Comparison of ENCODE assay signal across 8 cellular contexts in the genomic region with DNA sequence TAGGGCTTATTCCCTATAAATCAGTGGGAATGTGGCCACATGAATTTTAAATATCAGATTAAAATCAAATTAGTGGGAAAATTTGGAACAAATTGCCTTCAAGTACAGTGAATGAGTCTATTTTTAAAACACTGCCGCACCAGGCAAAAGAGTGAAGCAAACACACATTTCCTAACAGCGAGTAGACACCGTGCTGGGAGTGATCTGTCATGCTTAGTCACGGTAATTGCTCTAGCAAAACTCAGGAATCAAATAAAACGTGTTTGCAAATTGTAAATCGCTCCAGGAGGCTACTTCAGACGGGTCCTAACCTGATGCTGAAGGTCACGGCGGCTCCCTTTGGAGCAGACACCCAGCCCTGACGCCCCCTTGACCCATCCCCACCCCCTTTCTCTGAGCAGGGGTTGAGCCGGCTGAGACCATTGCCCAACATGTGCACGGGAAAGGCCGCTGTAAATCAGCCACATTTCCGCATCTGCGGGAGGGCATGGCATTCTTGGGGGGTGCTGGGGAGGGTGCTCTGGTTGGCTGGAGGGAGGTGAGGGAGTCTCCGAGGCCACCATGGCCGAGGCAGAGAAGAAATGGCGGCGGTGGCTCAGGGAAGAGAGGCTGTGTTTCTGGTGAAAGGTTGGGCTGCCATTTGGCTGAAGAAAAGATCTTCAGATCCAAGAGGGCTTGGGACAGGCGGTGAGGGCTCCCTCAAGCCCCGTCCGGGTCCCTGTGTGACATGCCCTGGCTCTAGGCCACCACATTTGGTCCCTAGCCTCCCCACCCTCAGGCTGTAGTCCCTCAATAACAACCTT. TPM values are rescaled to one million over a fixed set of nuclear protein-coding genes. Genes with fewer than 3 reads are reported as not detected.
DNase-seq lines count a peak whose midpoint lies in the region; ATAC-seq, FAIRE-seq and TF ChIP-seq lines count a peak whose summit lies in the region.

No MANE protein-coding gene starts in this region.

- H3K79me2 ChIP-seq in ACC112 (ENCODE audit: control insufficient read depth, insufficient read depth, low read length, unreplicated experiment) (no peaks in the 10 kb centered on the region), HepG2 (ENCODE audit: insufficient read depth, low read length) (no peaks in the 10 kb centered on the region), neural progenitor cell (ENCODE audit: low read depth) (no peaks in the 10 kb centered on the region)

- peak; percentile 60 for DNase-seq in HT1080 (ENCODE audit: low read depth)
- peak; percentile 40 for DNase-seq in UCSD-AML1 (lab: John Stamatoyannopoulos, UW; ENCODE audit: unreplicated experiment)
- peak; percentile 93 for DNase-seq in HepG2 (ENCODE audit: low spot score)
- DNase-seq in CD8-positive, alpha-beta memory T cell: no peak
- no peak for DNase-seq in cortex of kidney (lab: John Stamatoyannopoulos, UW)
- no peak for DNase-seq in NCI-H1105 (lab: John Stamatoyannopoulos, UW)
- no peak for DNase-seq in neural progenitor cell (ENCODE audit: low spot score)

- POLR2A ChIA-PET in HepG2 (lab: Yijun Ruan, JAX): interaction anchor here (1.1 to 15.1 kb wide), 8 partner anchors 7 to 110 kb away, joined by 3 to 380 read pairs (median 14); a partner anchor contains a TSS
- POLR2A ChIA-PET in CD8-positive, alpha-beta memory T cell (lab: Charles Lee): no interaction called here

- H3F3A ChIP-seq in neural progenitor cell (ENCODE audit: low read depth): no peaks in the 10 kb centered on the region

- H3K9me3 ChIP-seq in HepG2 (ENCODE audit: low read length) (peaks cover 4% of the 10 kb centered on the region; the same call in 1 of the 2 replicates), neural progenitor cell (ENCODE audit: low read depth) (no peaks in the 10 kb centered on the region)
- no peaks in the 10 kb centered on the region for H3K9me3 ChIP-seq in CD8-positive, alpha-beta memory T cell (ENCODE audit: low read length)

- H3K4me2 ChIP-seq in HepG2 (ENCODE audit: low read depth, low read length) (peak overlapping the region; percentile 99), neural progenitor cell (no peak overlapping the region)

- TF ChIP-seq CTCF in HepG2 (CRISPR knock-in tag; IDR thresholded peaks at IDR 0.05) (no peak; the same call in 1 of the 2 replicates), neural progenitor cell (IDR thresholded peaks at IDR 0.05) (no peak)

- H3K27ac ChIP-seq in ACC112 (ENCODE audit: low read depth, low read length) (peak overlapping the region; percentile 30; the same call in 1 of the 2 replicates), HepG2 (ENCODE audit: extremely low read length, insufficient read depth, low read length) (peak overlapping the region; percentile 91), neural progenitor cell (no peak overlapping the region)
- H3K27ac ChIP-seq in CD8-positive, alpha-beta memory T cell (ENCODE audit: low read depth, low read length): no peak overlapping the region

- BruUV-seq in HepG2 (replicated peaks; lab: Mats Ljungman, UMichigan): TSS peak; percentile 92

- H3K4me1 ChIP-seq in ACC112 (ENCODE audit: control insufficient read depth, insufficient read depth, low read length, unreplicated experiment) (peaks cover 10% of the 10 kb centered on the region), HepG2 (ENCODE audit: insufficient read depth, low read length) (peaks cover 95% of the 10 kb centered on the region), neural progenitor cell (peaks cover 7% of the 10 kb centered on the region)
- H3K4me1 ChIP-seq in CD8-positive, alpha-beta memory T cell (ENCODE audit: insufficient read depth, low read length): no peaks in the 10 kb centered on the region

- intact Hi-C loops in HepG2 (cut with micrococcal nuclease; ENCODE audit: unreplicated experiment): loop anchor here (2.0 kb wide), 2 partner anchors 15 to 45 kb away; no protein-coding TSS in a partner anchor

- H3K4me3 ChIP-seq in ACC112 (ENCODE audit: low read depth, low read length) (no peak overlapping the region), HepG2 (replicated peaks in 1 of 3; ENCODE audit: insufficient read depth in 1 of 3, low read depth in 2 of 3, low read length in 3 of 3) (peak overlapping the region; percentile 39 to 69 (median 41); a peak in 5 of 6 replicates), neural progenitor cell (no peak overlapping the region)
- H3K4me3 ChIP-seq in CD8-positive, alpha-beta memory T cell (ENCODE audit: low read length): no peak overlapping the region

- no peaks in the 10 kb centered on the region for H4K20me1 ChIP-seq in HepG2 (ENCODE audit: insufficient read depth, low read length)
- no peaks in the 10 kb centered on the region for H4K20me1 ChIP-seq in neural progenitor cell (ENCODE audit: low read depth)

- TF ChIP-seq RAD21 in HepG2 (CRISPR knock-in tag; IDR thresholded peaks at IDR 0.05): no peak

- peak; percentile 59 for ATAC-seq in HepG2

- TF ChIP-seq EP300 in HepG2 (IDR thresholded peaks at IDR 0.05; ENCODE audit: low read depth in 2 of 2, low read length in 2 of 2) (peak in 1 of 2 experiments; percentile 88; a peak in 2 of 4 replicates), HepG2 (CRISPR knock-in tag; IDR thresholded peaks at IDR 0.05; ENCODE audit: borderline replicate concordance) (peak; percentile 87)

- H3K36me3 Mint-ChIP-seq in CD8-positive, alpha-beta memory T cell: peaks cover 0 to 10% (median 5%) of the 10 kb centered on the region in 3 donors
- H3K36me3 Mint-ChIP-seq in neural progenitor cell: no peaks in the 10 kb centered on the region

- H2AFZ ChIP-seq in ACC112 (ENCODE audit: low read length, unreplicated experiment) (no peak overlapping the region), HepG2 (ENCODE audit: low read length) (peak overlapping the region; percentile 47), neural progenitor cell (replicated peaks) (no peak overlapping the region)

- H3K27ac Mint-ChIP-seq in CD8-positive, alpha-beta memory T cell: no peak overlapping the region
- H3K27ac Mint-ChIP-seq in neural progenitor cell: no peak overlapping the region

- in situ Hi-C loops in HepG2 (cut with HindIII; ENCODE audit: extremely low pct_ligation_motif_present, low pct_unique_long_range_greater_than_20kb): no loop called here

- no peak overlapping the region for H3K4me3 Mint-ChIP-seq in CD8-positive, alpha-beta memory T cell
- no peak overlapping the region for H3K4me3 Mint-ChIP-seq in neural progenitor cell

- H3K27me3 ChIP-seq in ACC112 (ENCODE audit: insufficient read depth, low read length) (no peaks in the 10 kb centered on the region; the same call in 1 of the 2 replicates), HepG2 (ENCODE audit: control insufficient read depth in 1 of 2, insufficient read depth in 2 of 2, low read length in 2 of 2) (no peaks in the 10 kb centered on the region), neural progenitor cell (peaks cover under 1% of the 10 kb centered on the region)
- H3K27me3 ChIP-seq in CD8-positive, alpha-beta memory T cell (ENCODE audit: insufficient read depth, low read length, poor library complexity, severe bottlenecking): peaks cover 14% of the 10 kb centered on the region

- under 1% methylated on average over 14 of the region's 22 CpGs for WGBS in HepG2 (ENCODE audit: low lambda C conversion rate)

- peaks cover 17 to 31% of the 10 kb centered on the region in 2 donors for H3K27me3 Mint-ChIP-seq in CD8-positive, alpha-beta memory T cell
- H3K27me3 Mint-ChIP-seq in neural progenitor cell (ENCODE audit: insufficient read depth, low read depth): peaks cover 20% of the 10 kb centered on the region

- peak; percentile 96 for FAIRE-seq in HepG2 (lab: Jason Lieb, UNC)

- no peaks in the 10 kb centered on the region for H3K4me1 Mint-ChIP-seq in CD8-positive, alpha-beta memory T cell
- peaks cover 10% of the 10 kb centered on the region for H3K4me1 Mint-ChIP-seq in neural progenitor cell

- H3K9me3 Mint-ChIP-seq in CD8-positive, alpha-beta memory T cell: peaks cover 7 to 18% (median 12%) of the 10 kb centered on the region in 5 donors
- peaks cover 9% of the 10 kb centered on the region for H3K9me3 Mint-ChIP-seq in neural progenitor cell

- H3K9ac ChIP-seq in HepG2 (ENCODE audit: insufficient read depth, low read depth, low read length): peak overlapping the region; percentile 79
- H3K9ac ChIP-seq in neural progenitor cell: no peak overlapping the region

- CTCF ChIA-PET in HepG2 (lab: Yijun Ruan, JAX; ENCODE audit: low intra/inter-chr PET ratio, low total read pairs): interaction anchor here (1.1 kb wide), 1 partner anchor 113 kb away, joined by 3 read pairs; no protein-coding TSS in a partner anchor
- CTCF ChIA-PET in CD8-positive, alpha-beta memory T cell (lab: Charles Lee): no interaction called here

- H3K36me3 ChIP-seq in ACC112 (ENCODE audit: insufficient read depth, low read length): no peaks in the 10 kb centered on the region
- no peaks in the 10 kb centered on the region for H3K36me3 ChIP-seq in HepG2 (replicated peaks in 1 of 2; ENCODE audit: control insufficient read depth in 1 of 2, insufficient read depth in 2 of 2, low read length in 2 of 2)
- H3K36me3 ChIP-seq in CD8-positive, alpha-beta memory T cell (ENCODE audit: insufficient read depth, low read length): no peaks in the 10 kb centered on the region
- no peaks in the 10 kb centered on the region for H3K36me3 ChIP-seq in neural progenitor cell

- peak; percentile 54 to 74 for TF ChIP-seq POLR2A in HepG2 (IDR thresholded peaks at IDR 0.05; ENCODE audit: insufficient read depth in 1 of 2, low read depth in 2 of 2, low read length in 2 of 2)

RNA-seq across cellular contexts. Expression of a gene that starts 8.9 kb away (rescaled TPM):
- 1.7 and 1.9 TPM in 2 replicates for total RNA-seq in HT1080 (2014; rRNA removed; shearing (Covaris generic))
- 0.61 and 0.72 TPM in 2 replicates for polyA plus RNA-seq in HT1080 (2015; cell fraction: cytosol; rRNA removed)
- 0.26 and 0.33 TPM in 2 replicates for polyA plus RNA-seq in HT1080 (2015; cell fraction: nucleus; rRNA removed)
- total RNA-seq in HepG2 (2016; rRNA removed; fragmentation: Illumina TruSeq; extraction: Trizol) (99.9 and 103 TPM in 2 replicates), neural progenitor cell (ENCODE audit: low replicate concordance) (0.71 and 2.9 TPM in 2 replicates)
- total RNA-seq in HepG2 (2016; cell fraction: cytosol; rRNA removed; fragmentation: Illumina TruSeq; extraction: Trizol; ENCODE audit: low read depth): 28.5 and 32.0 TPM in 2 replicates
- 99.3 and 101 TPM in 2 replicates for total RNA-seq in HepG2 (2016; cell fraction: insoluble cytoplasmic fraction; rRNA removed; fragmentation: Illumina TruSeq; extraction: Trizol)
- total RNA-seq in HepG2 (2016; cell fraction: membrane; rRNA removed; fragmentation: Illumina TruSeq; extraction: Trizol): 88.0 and 107 TPM in 2 replicates
- 47.4 and 51.4 TPM in 2 replicates for total RNA-seq in HepG2 (2016; cell fraction: nucleus; rRNA removed; fragmentation: Illumina TruSeq; extraction: Trizol)
- polyA plus RNA-seq in HepG2 (2011; rRNA removed): 24.8 and 35.0 TPM in 2 replicates
- polyA plus RNA-seq in HepG2 (2011; cell fraction: cytosol; rRNA removed): 40.5 and 42.6 TPM in 2 replicates
- 17.3 and 19.3 TPM in 2 replicates for polyA plus RNA-seq in HepG2 (2011; cell fraction: nucleus; rRNA removed)
- 22.3 and 27.0 TPM in 2 replicates for polyA plus RNA-seq in HepG2 (2012)
- 23.5 and 27.9 TPM in 2 replicates for polyA plus RNA-seq in HepG2 (2016; cell fraction: cytosol; fragmentation: Illumina TruSeq; extraction: Trizol; ENCODE audit: low read depth)
- polyA plus RNA-seq in HepG2 (2016; cell fraction: insoluble cytoplasmic fraction; fragmentation: Illumina TruSeq; extraction: Trizol; ENCODE audit: low read depth): 121 and 123 TPM in 2 replicates
- 68.7 and 77.8 TPM in 2 replicates for polyA plus RNA-seq in HepG2 (2016; cell fraction: membrane; fragmentation: Illumina TruSeq; extraction: Trizol; ENCODE audit: low read depth)
- 76.4 and 86.3 TPM in 2 replicates for polyA plus RNA-seq in HepG2 (2016; cell fraction: nucleus; fragmentation: Illumina TruSeq; extraction: Trizol; ENCODE audit: insufficient read depth, low read depth)
- polyA minus RNA-seq in HepG2 (2011; rRNA and poly(A)+ RNA removed; ENCODE audit: low replicate concordance): 4.5 and 45.0 TPM in 2 replicates
- 25.4 and 32.4 TPM in 2 replicates for polyA minus RNA-seq in HepG2 (2011; cell fraction: cytosol; rRNA and poly(A)+ RNA removed)
- polyA minus RNA-seq in HepG2 (2011; cell fraction: nucleus; rRNA and poly(A)+ RNA removed): 15.6 and 18.2 TPM in 2 replicates
- total RNA-seq in CD8-positive, alpha-beta memory T cell: 1 to 10 TPM; 1.1 to 1.3 TPM
- polyA plus RNA-seq in CD8-positive, alpha-beta memory T cell: 1.6 TPM

Comparison
In these comparisons a context has a peak if more than half of its experiments do, and no peak if none do; other contexts are left out.
1. H3K27ac ChIP-seq: peak in ACC112 (single experiment) and HepG2 (single experiment); none in CD8-positive, alpha-beta memory T cell (single experiment) and neural progenitor cell (single experiment).
2. H3K4me3 ChIP-seq: peak in HepG2 (3 of 3); none in ACC112 (single experiment), CD8-positive, alpha-beta memory T cell (single experiment) and neural progenitor cell (single experiment).
3. DNase-seq: peak in HT1080 (single experiment), UCSD-AML1 (single experiment) and HepG2 (single experiment); none in CD8-positive, alpha-beta memory T cell (0 of 5), cortex of kidney (single experiment), NCI-H1105 (single experiment) and neural progenitor cell (single experiment).